In genomic region chr13:39036212-39036611, GRCh38 we compare ENCODE assay signal across 8 cellular contexts. TPM values are rescaled to one million over a fixed set of nuclear protein-coding genes. Genes with fewer than 3 reads are reported as not detected.
A peak's percentile ranks its signal among the peaks of the same experiment; 100 is the strongest.
DNase-seq lines count a peak whose midpoint lies in the region; ATAC-seq and TF ChIP-seq lines count a peak whose summit lies in the region.

No MANE protein-coding gene starts in this region.

- POLR2A ChIA-PET in activated CD4-positive, alpha-beta T cell treated with anti-CD3 and anti-CD28 coated beads for 36 hours (lab: Charles Lee), result interaction anchor here (0.7 kb wide), 1 partner anchor 237 kb away, joined by 4 read pairs; no protein-coding TSS in a partner anchor
- POLR2A ChIA-PET in PC-3 (lab: Charles Lee; ENCODE audit: unreplicated experiment), result no interaction called here
- POLR2A ChIA-PET in GM10248 (lab: Yijun Ruan, JAX), result no interaction called here

- peaks cover 53% of the 10 kb centered on the region for H3K4me1 Mint-ChIP-seq in activated CD4-positive, alpha-beta T cell treated with anti-CD3 and anti-CD28 coated beads for 36 hours
- peaks cover 41% of the 10 kb centered on the region for H3K4me1 Mint-ChIP-seq in nephron

- H3K27ac ChIP-seq in PC-3 (ENCODE audit: low read length) (no peak overlapping the region), duodenal mucosa (ENCODE audit: low read depth, low read length) (no peak overlapping the region)

- H3K9ac ChIP-seq in PC-3 (ENCODE audit: low read length) (peak overlapping the region; percentile 88), duodenal mucosa (ENCODE audit: low read depth in 1 of 2, low read length in 2 of 2) (peak overlapping the region; percentile 67 to 84)

- TF ChIP-seq CTCF in PC-3 (conservative IDR thresholded peaks at IDR 0.05; ENCODE audit: low read depth, low read length) (no peak), nephron (IDR thresholded peaks at IDR 0.05; ENCODE audit: unreplicated experiment in 3 of 3) (no peak), GM10248 (IDR thresholded peaks at IDR 0.05; ENCODE audit: control extremely low read depth, extremely low read depth, low read depth, missing control alignments) (no peak)

- intact Hi-C loops in activated CD4-positive, alpha-beta T cell treated with anti-CD3 and anti-CD28 coated beads for 36 hours (cut with DNase I, micrococcal nuclease), result loop anchor here (2.0 to 10.0 kb wide), 4 partner anchors 61 to 1977 kb away; partner anchors contain the start of genes LHFPL6 (in 1 of the 2), MRPS31 (in 1 of the 2) and SUPT20H (in 1 of the 2)
- intact Hi-C loops in PC-3 (cut with micrococcal nuclease), result no loop called here

- DNase-seq in activated CD4-positive, alpha-beta T cell treated with anti-CD3 and anti-CD28 coated beads for 36 hours, result peak; percentile 46
- DNase-seq in activated CD4-positive, alpha-beta T cell treated with anti-CD3 and anti-CD28 coated beads for 1 hour, result no peak
- DNase-seq in PC-3, result peak; percentile 26
- no peak for DNase-seq in KG1 (lab: John Stamatoyannopoulos, UW)
- no peak for DNase-seq in GM10248 (ENCODE audit: extremely low spot score)
- DNase-seq in HCEC 1CT, result no peak

- H3K79me2 ChIP-seq in PC-3 (ENCODE audit: low read length), result peaks cover 80% of the 10 kb centered on the region

- H3K36me3 ChIP-seq in PC-3 (ENCODE audit: low read depth, low read length), result peaks cover 10% of the 10 kb centered on the region
- H3K36me3 ChIP-seq in duodenal mucosa (ENCODE audit: control insufficient read depth in 1 of 2, insufficient read depth in 2 of 2, low read length in 2 of 2), result no peaks in the 10 kb centered on the region

- H3K4me3 Mint-ChIP-seq in activated CD4-positive, alpha-beta T cell treated with anti-CD3 and anti-CD28 coated beads for 36 hours, result peak overlapping the region; percentile 98
- H3K4me3 Mint-ChIP-seq in nephron, result peak overlapping the region; percentile 94 to 99 (median 96)

- H3K36me3 Mint-ChIP-seq in activated CD4-positive, alpha-beta T cell treated with anti-CD3 and anti-CD28 coated beads for 36 hours (ENCODE audit: low read depth), result peaks cover 18% of the 10 kb centered on the region
- no peaks in the 10 kb centered on the region for H3K36me3 Mint-ChIP-seq in nephron (ENCODE audit: low read depth)

- peaks cover 19% of the 10 kb centered on the region for H4K20me1 ChIP-seq in PC-3 (ENCODE audit: low read length)

- H3K9me3 Mint-ChIP-seq in activated CD4-positive, alpha-beta T cell treated with anti-CD3 and anti-CD28 coated beads for 36 hours (ENCODE audit: low read depth), result no peaks in the 10 kb centered on the region
- no peaks in the 10 kb centered on the region for H3K9me3 Mint-ChIP-seq in nephron

- H3K27ac Mint-ChIP-seq in activated CD4-positive, alpha-beta T cell treated with anti-CD3 and anti-CD28 coated beads for 36 hours, result peak overlapping the region; percentile 93
- peak overlapping the region; percentile 70 to 95 (median 83) for H3K27ac Mint-ChIP-seq in nephron

- no peak overlapping the region for H2AFZ ChIP-seq in PC-3 (ENCODE audit: low read length)

- H3K4me1 ChIP-seq in PC-3 (ENCODE audit: insufficient read depth, low read length), result peaks cover 19% of the 10 kb centered on the region
- H3K4me1 ChIP-seq in duodenal mucosa (ENCODE audit: control insufficient read depth in 1 of 2, insufficient read depth in 2 of 2, low read length in 2 of 2), result peaks cover 20 to 21% of the 10 kb centered on the region in 2 donors

- no peaks in the 10 kb centered on the region for H3K9me3 ChIP-seq in PC-3 (ENCODE audit: low read length)
- no peaks in the 10 kb centered on the region for H3K9me3 ChIP-seq in duodenal mucosa (ENCODE audit: control insufficient read depth in 1 of 2, low read length in 2 of 2)

- no peaks in the 10 kb centered on the region for H3F3A ChIP-seq in PC-3 (ENCODE audit: low read length, unreplicated experiment)

- H3K27me3 ChIP-seq in PC-3 (ENCODE audit: low read length) (no peaks in the 10 kb centered on the region), duodenal mucosa (ENCODE audit: control insufficient read depth in 1 of 2, insufficient read depth in 2 of 2, low read length in 2 of 2) (no peaks in the 10 kb centered on the region)

- CTCF ChIA-PET in activated CD4-positive, alpha-beta T cell treated with anti-CD3 and anti-CD28 coated beads for 36 hours (lab: Charles Lee), result interaction anchor here (0.7 to 1.9 kb wide), 3 partner anchors 10 to 106 kb away, joined by 3 to 4 read pairs (median 4); no protein-coding TSS in a partner anchor
- CTCF ChIA-PET in PC-3 (lab: Charles Lee) (no interaction called here), GM10248 (lab: Yijun Ruan, JAX) (interaction anchor here (0.7 to 1.6 kb wide), 3 partner anchors 12 to 580 kb away, joined by 3 to 6 read pairs (median 3); no protein-coding TSS in a partner anchor)

- no peaks in the 10 kb centered on the region for H3K27me3 Mint-ChIP-seq in activated CD4-positive, alpha-beta T cell treated with anti-CD3 and anti-CD28 coated beads for 36 hours
- no peaks in the 10 kb centered on the region for H3K27me3 Mint-ChIP-seq in nephron (ENCODE audit: low read depth)

- ATAC-seq in activated CD4-positive, alpha-beta T cell treated with anti-CD3 and anti-CD28 coated beads for 36 hours, result no peak
- ATAC-seq in PC-3, result no peak

- peak overlapping the region; percentile 100 for H3K4me2 ChIP-seq in PC-3 (ENCODE audit: low read length)

- BruUV-seq in PC-3 (replicated peaks; lab: Mats Ljungman, UMichigan), result no TSS peak

- H3K9me2 ChIP-seq in PC-3 (replicated peaks; ENCODE audit: low read length), result no peaks in the 10 kb centered on the region

- peak overlapping the region; percentile 98 for H3K4me3 ChIP-seq in PC-3 (ENCODE audit: low read length)
- H3K4me3 ChIP-seq in duodenal mucosa (ENCODE audit: low read depth in 1 of 2, low read length in 2 of 2), result peak overlapping the region; percentile 100

RNA-seq across cellular contexts. Expression of gene PROSER1, which starts 1.7 kb away (rescaled TPM):
- 10 to 100 TPM; 64.8 to 75.4 TPM for total RNA-seq in activated CD4-positive, alpha-beta T cell treated with anti-CD3 and anti-CD28 coated beads for 36 hours
- total RNA-seq in PC-3 (2014; rRNA removed), result 6.6 and 14.6 TPM in 2 replicates

RNA-seq across cellular contexts. Expression of gene NHLRC3, which starts 2.0 kb away (rescaled TPM):
- 10 to 100 TPM in 1 of 2 experiments, 1 to 10 TPM in 1; 9.0 to 12.3 TPM for total RNA-seq in activated CD4-positive, alpha-beta T cell treated with anti-CD3 and anti-CD28 coated beads for 36 hours
- 3.3 and 10.6 TPM in 2 replicates for total RNA-seq in PC-3 (2014; rRNA removed)

RNA-seq across cellular contexts. Expression of gene STOML3, which starts 45.6 kb away (rescaled TPM):
- total RNA-seq in activated CD4-positive, alpha-beta T cell treated with anti-CD3 and anti-CD28 coated beads for 36 hours, result not detected
- total RNA-seq in PC-3 (2014; rRNA removed), result not detected in 2 replicates

Comparison
In these comparisons a context has a peak if more than half of its experiments do, and no peak if none do; other contexts are left out.
1. DNase-seq: peak in activated CD4-positive, alpha-beta T cell treated with anti-CD3 and anti-CD28 coated beads for 36 hours (single experiment) and PC-3 (single experiment); none in activated CD4-positive, alpha-beta T cell treated with anti-CD3 and anti-CD28 coated beads for 1 hour (single experiment), KG1 (single experiment), GM10248 (single experiment) and HCEC 1CT (single experiment).